20 cellular contexts compared by ENCODE assay signal in the genomic region with DNA sequence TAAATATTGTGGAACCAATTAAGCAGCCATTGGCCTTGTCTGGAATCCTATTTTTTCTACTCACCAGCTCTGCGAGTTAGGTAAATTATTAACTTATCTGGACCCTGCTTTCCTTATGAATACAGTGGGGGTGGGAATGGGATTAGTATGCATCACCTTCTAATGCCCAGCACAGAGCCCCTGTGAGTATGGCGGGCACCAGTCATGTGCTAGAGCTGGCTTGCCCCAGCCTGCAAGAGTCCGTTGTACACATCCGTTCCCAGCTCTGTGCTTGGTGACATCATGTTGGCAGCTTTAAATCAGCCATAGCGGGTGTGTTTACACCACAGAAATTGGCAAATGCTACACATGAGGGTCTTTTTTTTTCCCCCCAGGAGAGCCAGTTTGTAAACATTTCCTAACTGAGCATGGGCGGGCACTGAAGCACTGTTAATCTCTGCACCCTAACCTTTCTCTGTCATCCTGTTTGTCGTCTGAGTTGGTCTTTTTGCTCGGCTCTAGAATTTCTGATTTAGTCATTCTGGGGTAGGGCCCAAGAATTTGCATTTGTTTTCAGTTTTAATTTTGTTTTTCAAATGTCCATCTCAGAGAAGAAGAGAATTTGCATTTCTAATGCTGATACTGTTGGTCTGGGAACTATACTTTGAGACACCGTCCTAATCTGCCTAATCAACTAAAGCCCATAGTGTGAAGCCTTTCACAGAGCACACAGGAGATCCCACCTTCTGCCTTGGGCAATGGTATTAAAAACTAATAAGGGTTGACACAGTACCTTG.
DNase-seq lines count a peak whose midpoint lies in the region; ATAC-seq, FAIRE-seq and TF ChIP-seq lines count a peak whose summit lies in the region.
"Had no signal": no experiment of that assay in that cellular context is flagged by ENCODE, and none has a peak within 500 bp of the region (broad histone marks: within the 10 kb centered on the region; RNA-seq: fewer than 3 reads in every experiment).

No MANE protein-coding gene starts in this region.

- H3K27ac ChIP-seq in esophagus squamous epithelium (peak overlapping the region in 1 of 4 donors; percentile 42), gastroesophageal sphincter (no peak overlapping the region)

- no peak for TF ChIP-seq POLR2A in esophagus squamous epithelium (IDR thresholded peaks at IDR 0.05)
- no peak for TF ChIP-seq POLR2A in gastroesophageal sphincter (IDR thresholded peaks at IDR 0.05)

- H3K36me3 ChIP-seq in esophagus squamous epithelium (no peaks in the 10 kb centered on the region), gastroesophageal sphincter (no peaks in the 10 kb centered on the region)

- H3K4me1 ChIP-seq in esophagus squamous epithelium: peaks cover 0 to 30% (median 0%) of the 10 kb centered on the region in 3 donors
- no peaks in the 10 kb centered on the region for H3K4me1 ChIP-seq in gastroesophageal sphincter

- H3K4me3 ChIP-seq in esophagus squamous epithelium (no peak overlapping the region), gastroesophageal sphincter (no peak overlapping the region)

- intact Hi-C loops in esophagus squamous epithelium (cut with DNase I): no loop called here

- no peak for DNase-seq in GM18507 (ENCODE audit: extremely low spot score, insufficient read length, low read depth)
- DNase-seq in esophagus squamous epithelium (lab: John Stamatoyannopoulos, UW): no peak
- no peak for DNase-seq in stimulated activated naive CD4-positive, alpha-beta T cell treated with Interleukin-2 at 50 U/mL for 16 hours (lab: John Stamatoyannopoulos, UW)
- DNase-seq: activated CD4-positive, alpha-beta memory T cell treated with anti-CD3 and anti-CD28 coated beads for 36 hours; activated gamma-delta T cell; DND-41; effector memory CD8-positive, alpha-beta T cell; HCEC 1CT; kidney; MV-4-11; NCI-H510A; stimulated activated CD4-positive, alpha-beta T cell treated with anti-CD3 and anti-CD28 coated beads, Interleukin-4, amount 100 ng/mL, for 1 hour; stimulated activated naive CD8-positive, alpha-beta T cell treated with anti-CD3 and anti-CD28 coated beads, Interleukin-15, Interleukin-2, amounts not matched to agents 100 U/mL and 50 U/mL, for 24 hours; T1000 had no signal

- peak; percentile 87 for FAIRE-seq in GM18507 (lab: Jason Lieb, UNC)
- FAIRE-seq: HTR-8/SVneo, kidney had no signal

- peaks cover 0 to 3% (median 0%) of the 10 kb centered on the region in 4 donors for H3K27me3 ChIP-seq in esophagus squamous epithelium
- peaks cover 15% of the 10 kb centered on the region for H3K27me3 ChIP-seq in gastroesophageal sphincter

- TF ChIP-seq EP300 in gastroesophageal sphincter (IDR thresholded peaks at IDR 0.05): no peak

- ATAC-seq in GM19438 (IDR thresholded peaks at IDR 0.05; ENCODE audit: low read depth, unreplicated experiment) (peak; percentile 81), HG02840 (IDR thresholded peaks at IDR 0.05; ENCODE audit: low FRiP score, unreplicated experiment) (peak; percentile 61), HG03520 (IDR thresholded peaks at IDR 0.05; ENCODE audit: unreplicated experiment) (peak; percentile 79), gastroesophageal sphincter (no peak)
- no peak for ATAC-seq in activated CD4-positive, CD25-positive, alpha-beta regulatory T cell treated with anti-CD3 and anti-CD28 coated beads, Interleukin-2, amount 50 U/mL, for 24 hours
- ATAC-seq: effector memory CD8-positive, alpha-beta T cell; stimulated activated naive CD8-positive, alpha-beta T cell treated with anti-CD3 and anti-CD28 coated beads, Interleukin-15, Interleukin-2, amounts not matched to agents 100 U/mL and 50 U/mL, for 24 hours had no signal

- 44 to 61% methylated on average over 8 to 9 of the region's 9 CpGs for WGBS in esophagus squamous epithelium, 2 donors
- 68 to 87% methylated on average over 7 to 9 of the region's 9 CpGs for WGBS in gastroesophageal sphincter (ENCODE audit: low coverage in 1 of 2), 2 donors

- TF ChIP-seq CTCF in esophagus squamous epithelium (IDR thresholded peaks at IDR 0.05) (no peak), gastroesophageal sphincter (IDR thresholded peaks at IDR 0.05) (no peak)

- no peaks in the 10 kb centered on the region for H3K9me3 ChIP-seq in esophagus squamous epithelium
- no peaks in the 10 kb centered on the region for H3K9me3 ChIP-seq in gastroesophageal sphincter

Comparison
In these comparisons a context has a peak if more than half of its experiments do, and no peak if none do; other contexts are left out.
1. ATAC-seq: peak in GM19438 (single experiment), HG02840 (single experiment) and HG03520 (single experiment); none in gastroesophageal sphincter (single experiment) and activated CD4-positive, CD25-positive, alpha-beta regulatory T cell treated with anti-CD3 and anti-CD28 coated beads, Interleukin-2, amount 50 U/mL, for 24 hours (0 of 2).